In genomic region chr14:106308839-106309389, GRCh38 we compare ENCODE assay signal across 8 cellular contexts.
DNase-seq lines count a peak whose midpoint lies in the region; ATAC-seq and TF ChIP-seq lines count a peak whose summit lies in the region.

No MANE protein-coding gene starts in this region.

- peaks cover 7% of the 10 kb centered on the region for H3K27me3 Mint-ChIP-seq in activated naive CD8-positive, alpha-beta T cell treated with anti-CD3 and anti-CD28 coated beads for 36 hours

- POLR2A ChIA-PET in A673 (lab: Charles Lee; ENCODE audit: low non-redundant PET) = no interaction called here

- intact Hi-C loops in A673 (cut with micrococcal nuclease; ENCODE audit: unreplicated experiment) = no loop called here

- H3K4me1 ChIP-seq in A673 (ENCODE audit: insufficient read depth, low read length, poor library complexity, severe bottlenecking) = no peaks in the 10 kb centered on the region
- no peaks in the 10 kb centered on the region for H3K4me1 ChIP-seq in thoracic aorta (ENCODE audit: control insufficient read depth in 1 of 2, low read depth in 2 of 2)

- H3K36me3 ChIP-seq in A673 (ENCODE audit: insufficient read depth, low read length, poor library complexity, severe bottlenecking) = no peaks in the 10 kb centered on the region
- no peaks in the 10 kb centered on the region for H3K36me3 ChIP-seq in thoracic aorta

- H3K4me3 ChIP-seq in A673 (ENCODE audit: low read depth, low read length, poor library complexity, severe bottlenecking) = no peak overlapping the region
- H3K4me3 ChIP-seq in thoracic aorta = no peak overlapping the region

- ATAC-seq in GM18519 (IDR thresholded peaks at IDR 0.05; ENCODE audit: low FRiP score, unreplicated experiment) (peak; percentile 62), HG03060 (IDR thresholded peaks at IDR 0.05; ENCODE audit: low read depth, unreplicated experiment) (peak; percentile 52), thoracic aorta (ENCODE audit: insufficient number of reproducible peaks, low FRiP score, low read depth) (no peak)

- H3K27ac ChIP-seq in A673 (ENCODE audit: low read depth, low read length, poor library complexity, severe bottlenecking) (no peak overlapping the region), thoracic aorta (no peak overlapping the region)

- DNase-seq in A673 (ENCODE audit: low spot score) = peak; percentile 64
- peak; percentile 7 for DNase-seq in SHP77 treated with DMSO at 0.1 percent for 48 hours (lab: John Stamatoyannopoulos, UW)
- peak; percentile 93 for DNase-seq in activated naive CD8-positive, alpha-beta T cell treated with anti-CD3 and anti-CD28 coated beads for 36 hours
- peak; percentile 11 to 12 for DNase-seq in lung microvascular endothelial cell (ENCODE audit: low read depth in 2 of 2)
- DNase-seq in thoracic aorta (ENCODE audit: low spot score) = no peak
- DNase-seq in NCI-H526 treated with DMSO at 0.1 percent for 48 hours (lab: John Stamatoyannopoulos, UW) = no peak

- no peak overlapping the region for H3K27ac Mint-ChIP-seq in activated naive CD8-positive, alpha-beta T cell treated with anti-CD3 and anti-CD28 coated beads for 36 hours

- peaks cover 2% of the 10 kb centered on the region for H3K4me1 Mint-ChIP-seq in activated naive CD8-positive, alpha-beta T cell treated with anti-CD3 and anti-CD28 coated beads for 36 hours

- TF ChIP-seq CTCF in A673 (conservative IDR thresholded peaks at IDR 0.05; ENCODE audit: low read depth, low read length) = peak; percentile 97
- peak; percentile 7 for TF ChIP-seq CTCF in thoracic aorta (IDR thresholded peaks at IDR 0.05)

- no peaks in the 10 kb centered on the region for H3K36me3 Mint-ChIP-seq in activated naive CD8-positive, alpha-beta T cell treated with anti-CD3 and anti-CD28 coated beads for 36 hours

- no peak overlapping the region for H3K4me3 Mint-ChIP-seq in activated naive CD8-positive, alpha-beta T cell treated with anti-CD3 and anti-CD28 coated beads for 36 hours

- no TSS peak for BruUV-seq in A673 (replicated peaks; lab: Mats Ljungman, UMichigan)

- CTCF ChIA-PET in A673 (lab: Charles Lee) = interaction anchor here (0.7 kb wide), 1 partner anchor 214 kb away, joined by 3 read pairs; no protein-coding TSS in a partner anchor

- H3K9me3 ChIP-seq in A673 (ENCODE audit: low read depth, low read length, poor library complexity, severe bottlenecking) (peaks cover 6% of the 10 kb centered on the region), thoracic aorta (no peaks in the 10 kb centered on the region)

- H3K27me3 ChIP-seq in A673 (replicated peaks; ENCODE audit: insufficient read depth, low read depth, low read length, poor library complexity) = peaks cover 70% of the 10 kb centered on the region
- no peaks in the 10 kb centered on the region for H3K27me3 ChIP-seq in thoracic aorta (replicated peaks; ENCODE audit: insufficient read depth)

- no peaks in the 10 kb centered on the region for H3K9me3 Mint-ChIP-seq in activated naive CD8-positive, alpha-beta T cell treated with anti-CD3 and anti-CD28 coated beads for 36 hours

Comparison
In these comparisons a context has a peak if more than half of its experiments do, and no peak if none do; other contexts are left out.
1. DNase-seq: peak in A673 (single experiment), SHP77 treated with DMSO at 0.1 percent for 48 hours (single experiment), activated naive CD8-positive, alpha-beta T cell treated with anti-CD3 and anti-CD28 coated beads for 36 hours (single experiment) and lung microvascular endothelial cell (2 of 2); none in thoracic aorta (single experiment) and NCI-H526 treated with DMSO at 0.1 percent for 48 hours (single experiment).